In the genomic region with DNA sequence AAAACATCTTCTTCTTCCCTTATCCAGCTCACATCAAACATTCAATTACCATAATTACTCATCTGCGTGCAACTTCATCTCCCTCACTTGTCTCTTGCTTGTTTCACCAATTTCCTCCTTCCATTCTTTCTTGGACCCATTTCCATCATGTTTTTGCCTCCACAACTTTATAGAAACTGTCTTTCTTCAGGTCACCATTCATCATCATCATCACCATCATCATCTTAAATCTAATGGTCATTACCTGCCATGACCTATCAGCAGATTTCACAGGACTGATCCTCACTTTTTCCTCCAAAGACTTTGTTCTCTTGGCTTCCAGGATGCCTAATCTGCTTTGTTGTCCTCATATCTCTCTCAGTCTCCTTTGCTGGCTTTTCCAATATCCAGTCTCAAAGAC, we compare ENCODE assay signal across 36 cellular contexts.
"Had no signal": no experiment of that assay in that cellular context is flagged by ENCODE, and none has a peak within 500 bp of the region (broad histone marks: within the 10 kb centered on the region; RNA-seq: fewer than 3 reads in every experiment).

No MANE protein-coding gene starts in this region.

- H3K27me3 ChIP-seq: MG63 had no signal

- H3K36me3 ChIP-seq: MG63 had no signal

- H3K4me3 ChIP-seq: MG63 had no signal

- H3K9me3 ChIP-seq: MG63 had no signal

- DNase-seq: Karpas-422, Kasumi-1, MG63, MM.1S, MV-4-11, NCI-H1048, NCI-H1092, NCI-H1092 treated with DMSO at 0.1 percent for 48 hours, NCI-H1105, NCI-H1105 treated with DMSO at 0.1 percent for 48 hours, NCI-H1417, NCI-H1417 treated with DMSO at 0.1 percent for 48 hours, NCI-H1436, NCI-H1436 treated with DMSO at 0.1 percent for 48 hours, NCI-H146, NCI-H1694, NCI-H1694 treated with DMSO at 0.1 percent for 48 hours, NCI-H187, NCI-H187 treated with DMSO at 0.1 percent for 48 hours, NCI-H1930, NCI-H2029, NCI-H2029 treated with DMSO at 0.1 percent for 48 hours, NCI-H2081, NCI-H2081 treated with DMSO at 0.1 percent for 48 hours, NCI-H2107, NCI-H2171, NCI-H2171 treated with DMSO at 0.1 percent for 48 hours, NCI-H2227 treated with DMSO at 0.1 percent for 48 hours, NCI-H226, NCI-H345, NCI-H446, NCI-H446 treated with DMSO at 0.1 percent for 48 hours, NCI-H510A, NCI-H510A treated with DMSO at 0.1 percent for 48 hours, NCI-H524, NCI-H524 treated with DMSO at 0.1 percent for 48 hours had no signal
